In genomic region chr2:131394147-131394931, GRCh38 we compare ENCODE assay signal across 1 cellular context.
TF ChIP-seq lines count a peak whose summit lies in the region.

No MANE protein-coding gene starts in this region.

TF ChIP-seq in IMR-90, 13 proteins besides CTCF, POLR2A, EP300 and RAD21:
- no peak for TF ChIP-seq USF2 (IDR thresholded peaks at IDR 0.05; ENCODE audit: low read depth, low read length)
- TF ChIP-seq MXI1 (IDR thresholded peaks at IDR 0.05; ENCODE audit: borderline replicate concordance, low read depth, low read length), result no peak
